In the genomic region with DNA sequence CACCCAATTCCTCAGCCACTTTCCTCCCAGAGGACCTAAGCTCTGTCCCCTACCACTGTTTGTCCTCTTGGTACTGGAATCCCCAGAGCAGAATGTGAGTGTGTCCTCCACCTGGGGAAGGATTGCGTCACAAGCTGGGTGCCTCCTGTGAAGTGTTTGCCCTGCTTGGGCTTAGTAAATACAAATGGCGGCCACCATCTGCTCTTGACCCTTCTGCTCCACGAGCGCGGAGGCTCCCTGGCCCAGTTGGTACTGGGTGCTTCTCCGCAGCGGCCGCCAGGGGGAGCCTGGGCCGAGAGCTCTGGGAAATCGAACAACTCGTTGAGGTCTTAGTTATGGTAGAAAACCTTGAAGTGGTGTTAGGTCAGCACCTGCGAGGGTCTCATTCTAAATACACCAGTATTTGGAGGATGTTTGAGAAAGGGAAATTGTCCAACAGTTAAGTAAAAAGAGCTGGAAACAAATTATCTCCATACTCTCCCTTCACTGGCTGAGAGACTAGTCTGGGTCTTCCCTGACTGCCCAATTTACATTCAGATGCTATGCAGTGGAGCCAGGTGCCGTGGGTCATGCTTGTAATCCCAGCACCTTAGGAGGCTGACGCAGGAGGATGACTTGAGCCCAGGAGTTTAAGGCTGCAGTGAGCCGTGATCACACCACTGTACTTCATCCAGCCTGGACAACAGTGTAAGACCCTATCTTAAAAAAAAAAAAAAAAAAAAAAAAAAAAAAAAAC, we compare ENCODE assay signal across 1 cellular context.
A peak's percentile ranks its signal among the peaks of the same experiment; 100 is the strongest.
TF ChIP-seq lines count a peak whose summit lies in the region.

No MANE protein-coding gene starts in this region.

TF ChIP-seq in HepG2, 621 proteins besides CTCF, POLR2A, EP300 and RAD21 (continued from another document and continues in another):
- TF ChIP-seq, protein P1, sequence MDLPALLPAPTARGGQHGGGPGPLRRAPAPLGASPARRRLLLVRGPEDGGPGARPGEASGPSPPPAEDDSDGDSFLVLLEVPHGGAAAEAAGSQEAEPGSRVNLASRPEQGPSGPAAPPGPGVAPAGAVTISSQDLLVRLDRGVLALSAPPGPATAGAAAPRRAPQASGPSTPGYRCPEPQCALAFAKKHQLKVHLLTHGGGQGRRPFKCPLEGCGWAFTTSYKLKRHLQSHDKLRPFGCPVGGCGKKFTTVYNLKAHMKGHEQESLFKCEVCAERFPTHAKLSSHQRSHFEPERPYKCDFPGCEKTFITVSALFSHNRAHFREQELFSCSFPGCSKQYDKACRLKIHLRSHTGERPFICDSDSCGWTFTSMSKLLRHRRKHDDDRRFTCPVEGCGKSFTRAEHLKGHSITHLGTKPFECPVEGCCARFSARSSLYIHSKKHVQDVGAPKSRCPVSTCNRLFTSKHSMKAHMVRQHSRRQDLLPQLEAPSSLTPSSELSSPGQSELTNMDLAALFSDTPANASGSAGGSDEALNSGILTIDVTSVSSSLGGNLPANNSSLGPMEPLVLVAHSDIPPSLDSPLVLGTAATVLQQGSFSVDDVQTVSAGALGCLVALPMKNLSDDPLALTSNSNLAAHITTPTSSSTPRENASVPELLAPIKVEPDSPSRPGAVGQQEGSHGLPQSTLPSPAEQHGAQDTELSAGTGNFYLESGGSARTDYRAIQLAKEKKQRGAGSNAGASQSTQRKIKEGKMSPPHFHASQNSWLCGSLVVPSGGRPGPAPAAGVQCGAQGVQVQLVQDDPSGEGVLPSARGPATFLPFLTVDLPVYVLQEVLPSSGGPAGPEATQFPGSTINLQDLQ (CRISPR knock-in tag; IDR thresholded peaks at IDR 0.05) = no peak
- TF ChIP-seq SALL1 (CRISPR knock-in tag; IDR thresholded peaks at IDR 0.05) (peak; percentile 98), ZNF724P (CRISPR knock-in tag; IDR thresholded peaks at IDR 0.05; ENCODE audit: borderline replicate concordance) (peak; percentile 81; the same call in 1 of the 2 replicates), ZNF12 (CRISPR knock-in tag; IDR thresholded peaks at IDR 0.05) (no peak; the same call in 1 of the 2 replicates), RNF2 (conservative IDR thresholded peaks at IDR 0.05; ENCODE audit: low read depth) (no peak), SCMH1 (CRISPR knock-in tag; IDR thresholded peaks at IDR 0.05; ENCODE audit: borderline replicate concordance) (no peak), ZNF83 (CRISPR knock-in tag; IDR thresholded peaks at IDR 0.05; ENCODE audit: borderline replicate concordance) (no peak), GATA4 (IDR thresholded peaks at IDR 0.05; ENCODE audit: borderline replicate concordance, low read depth) (no peak), NPAS2 (CRISPR knock-in tag; IDR thresholded peaks at IDR 0.05; ENCODE audit: borderline replicate concordance) (no peak), NFE2L2 (IDR thresholded peaks at IDR 0.05; ENCODE audit: low read length) (no peak), GPN1 (CRISPR knock-in tag; IDR thresholded peaks at IDR 0.05; ENCODE audit: borderline replicate concordance) (no peak), ZNF737 (CRISPR knock-in tag; IDR thresholded peaks at IDR 0.05; ENCODE audit: borderline replicate concordance) (no peak), ZNF761 (CRISPR knock-in tag; conservative IDR thresholded peaks at IDR 0.05) (no peak), BORCS8-MEF2B (CRISPR knock-in tag; IDR thresholded peaks at IDR 0.05) (peak; percentile 79; the same call in 1 of the 2 replicates), NFYC (CRISPR knock-in tag; IDR thresholded peaks at IDR 0.05) (no peak), TCF7L2 (IDR thresholded peaks at IDR 0.05; ENCODE audit: low read depth, low read length) (no peak), HDAC2 (CRISPR knock-in tag; IDR thresholded peaks at IDR 0.05) (peak; percentile 89), DNMT1 (CRISPR knock-in tag; IDR thresholded peaks at IDR 0.05) (no peak), KAT7 (CRISPR knock-in tag; IDR thresholded peaks at IDR 0.05; ENCODE audit: borderline replicate concordance) (no peak), JDP2 (CRISPR knock-in tag; IDR thresholded peaks at IDR 0.05; ENCODE audit: borderline replicate concordance) (no peak), SIX1 (CRISPR knock-in tag; IDR thresholded peaks at IDR 0.05; ENCODE audit: borderline replicate concordance) (no peak), IKZF1 (IDR thresholded peaks at IDR 0.05) (no peak), ZNF878 (CRISPR knock-in tag; IDR thresholded peaks at IDR 0.05) (no peak), HHEX (CRISPR knock-in tag; IDR thresholded peaks at IDR 0.05) (peak; percentile 38; the same call in 1 of the 2 replicates), ZNF7 (CRISPR knock-in tag; IDR thresholded peaks at IDR 0.05) (no peak), SMAD1 (CRISPR knock-in tag; IDR thresholded peaks at IDR 0.05; ENCODE audit: borderline replicate concordance, low read depth) (peak; percentile 45; the same call in 1 of the 2 replicates), ZFP1 (CRISPR knock-in tag; IDR thresholded peaks at IDR 0.05) (peak; percentile 68; the same call in 1 of the 2 replicates), RELA (CRISPR knock-in tag; IDR thresholded peaks at IDR 0.05) (no peak), TCF7 (IDR thresholded peaks at IDR 0.05; ENCODE audit: low read depth) (no peak), ZC3H4 (CRISPR knock-in tag; IDR thresholded peaks at IDR 0.05; ENCODE audit: borderline replicate concordance) (no peak), ZNF530 (CRISPR knock-in tag; IDR thresholded peaks at IDR 0.05; ENCODE audit: low read depth) (no peak)
- TF ChIP-seq, protein P2, sequence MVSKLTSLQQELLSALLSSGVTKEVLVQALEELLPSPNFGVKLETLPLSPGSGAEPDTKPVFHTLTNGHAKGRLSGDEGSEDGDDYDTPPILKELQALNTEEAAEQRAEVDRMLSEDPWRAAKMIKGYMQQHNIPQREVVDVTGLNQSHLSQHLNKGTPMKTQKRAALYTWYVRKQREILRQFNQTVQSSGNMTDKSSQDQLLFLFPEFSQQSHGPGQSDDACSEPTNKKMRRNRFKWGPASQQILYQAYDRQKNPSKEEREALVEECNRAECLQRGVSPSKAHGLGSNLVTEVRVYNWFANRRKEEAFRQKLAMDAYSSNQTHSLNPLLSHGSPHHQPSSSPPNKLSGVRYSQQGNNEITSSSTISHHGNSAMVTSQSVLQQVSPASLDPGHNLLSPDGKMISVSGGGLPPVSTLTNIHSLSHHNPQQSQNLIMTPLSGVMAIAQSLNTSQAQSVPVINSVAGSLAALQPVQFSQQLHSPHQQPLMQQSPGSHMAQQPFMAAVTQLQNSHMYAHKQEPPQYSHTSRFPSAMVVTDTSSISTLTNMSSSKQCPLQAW (CRISPR knock-in tag; IDR thresholded peaks at IDR 0.05) = peak; percentile 95
- TF ChIP-seq, protein P3, sequence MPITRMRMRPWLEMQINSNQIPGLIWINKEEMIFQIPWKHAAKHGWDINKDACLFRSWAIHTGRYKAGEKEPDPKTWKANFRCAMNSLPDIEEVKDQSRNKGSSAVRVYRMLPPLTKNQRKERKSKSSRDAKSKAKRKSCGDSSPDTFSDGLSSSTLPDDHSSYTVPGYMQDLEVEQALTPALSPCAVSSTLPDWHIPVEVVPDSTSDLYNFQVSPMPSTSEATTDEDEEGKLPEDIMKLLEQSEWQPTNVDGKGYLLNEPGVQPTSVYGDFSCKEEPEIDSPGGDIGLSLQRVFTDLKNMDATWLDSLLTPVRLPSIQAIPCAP (CRISPR knock-in tag; IDR thresholded peaks at IDR 0.05; ENCODE audit: low read depth) = no peak
- TF ChIP-seq, protein P4, sequence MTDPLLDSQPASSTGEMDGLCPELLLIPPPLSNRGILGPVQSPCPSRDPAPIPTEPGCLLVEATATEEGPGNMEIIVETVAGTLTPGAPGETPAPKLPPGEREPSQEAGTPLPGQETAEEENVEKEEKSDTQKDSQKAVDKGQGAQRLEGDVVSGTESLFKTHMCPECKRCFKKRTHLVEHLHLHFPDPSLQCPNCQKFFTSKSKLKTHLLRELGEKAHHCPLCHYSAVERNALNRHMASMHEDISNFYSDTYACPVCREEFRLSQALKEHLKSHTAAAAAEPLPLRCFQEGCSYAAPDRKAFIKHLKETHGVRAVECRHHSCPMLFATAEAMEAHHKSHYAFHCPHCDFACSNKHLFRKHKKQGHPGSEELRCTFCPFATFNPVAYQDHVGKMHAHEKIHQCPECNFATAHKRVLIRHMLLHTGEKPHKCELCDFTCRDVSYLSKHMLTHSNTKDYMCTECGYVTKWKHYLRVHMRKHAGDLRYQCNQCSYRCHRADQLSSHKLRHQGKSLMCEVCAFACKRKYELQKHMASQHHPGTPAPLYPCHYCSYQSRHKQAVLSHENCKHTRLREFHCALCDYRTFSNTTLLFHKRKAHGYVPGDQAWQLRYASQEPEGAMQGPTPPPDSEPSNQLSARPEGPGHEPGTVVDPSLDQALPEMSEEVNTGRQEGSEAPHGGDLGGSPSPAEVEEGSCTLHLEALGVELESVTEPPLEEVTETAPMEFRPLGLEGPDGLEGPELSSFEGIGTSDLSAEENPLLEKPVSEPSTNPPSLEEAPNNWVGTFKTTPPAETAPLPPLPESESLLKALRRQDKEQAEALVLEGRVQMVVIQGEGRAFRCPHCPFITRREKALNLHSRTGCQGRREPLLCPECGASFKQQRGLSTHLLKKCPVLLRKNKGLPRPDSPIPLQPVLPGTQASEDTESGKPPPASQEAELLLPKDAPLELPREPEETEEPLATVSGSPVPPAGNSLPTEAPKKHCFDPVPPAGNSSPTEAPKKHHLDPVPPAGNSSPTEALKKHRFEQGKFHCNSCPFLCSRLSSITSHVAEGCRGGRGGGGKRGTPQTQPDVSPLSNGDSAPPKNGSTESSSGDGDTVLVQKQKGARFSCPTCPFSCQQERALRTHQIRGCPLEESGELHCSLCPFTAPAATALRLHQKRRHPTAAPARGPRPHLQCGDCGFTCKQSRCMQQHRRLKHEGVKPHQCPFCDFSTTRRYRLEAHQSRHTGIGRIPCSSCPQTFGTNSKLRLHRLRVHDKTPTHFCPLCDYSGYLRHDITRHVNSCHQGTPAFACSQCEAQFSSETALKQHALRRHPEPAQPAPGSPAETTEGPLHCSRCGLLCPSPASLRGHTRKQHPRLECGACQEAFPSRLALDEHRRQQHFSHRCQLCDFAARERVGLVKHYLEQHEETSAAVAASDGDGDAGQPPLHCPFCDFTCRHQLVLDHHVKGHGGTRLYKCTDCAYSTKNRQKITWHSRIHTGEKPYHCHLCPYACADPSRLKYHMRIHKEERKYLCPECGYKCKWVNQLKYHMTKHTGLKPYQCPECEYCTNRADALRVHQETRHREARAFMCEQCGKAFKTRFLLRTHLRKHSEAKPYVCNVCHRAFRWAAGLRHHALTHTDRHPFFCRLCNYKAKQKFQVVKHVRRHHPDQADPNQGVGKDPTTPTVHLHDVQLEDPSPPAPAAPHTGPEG (CRISPR knock-in tag; IDR thresholded peaks at IDR 0.05) = no peak
- TF ChIP-seq, protein P5, sequence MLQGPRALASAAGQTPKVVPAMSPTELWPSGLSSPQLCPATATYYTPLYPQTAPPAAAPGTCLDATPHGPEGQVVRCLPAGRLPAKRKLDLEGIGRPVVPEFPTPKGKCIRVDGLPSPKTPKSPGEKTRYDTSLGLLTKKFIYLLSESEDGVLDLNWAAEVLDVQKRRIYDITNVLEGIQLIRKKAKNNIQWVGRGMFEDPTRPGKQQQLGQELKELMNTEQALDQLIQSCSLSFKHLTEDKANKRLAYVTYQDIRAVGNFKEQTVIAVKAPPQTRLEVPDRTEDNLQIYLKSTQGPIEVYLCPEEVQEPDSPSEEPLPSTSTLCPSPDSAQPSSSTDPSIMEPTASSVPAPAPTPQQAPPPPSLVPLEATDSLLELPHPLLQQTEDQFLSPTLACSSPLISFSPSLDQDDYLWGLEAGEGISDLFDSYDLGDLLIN (CRISPR knock-in tag; IDR thresholded peaks at IDR 0.05; ENCODE audit: borderline replicate concordance) = no peak
- TF ChIP-seq, protein P6, sequence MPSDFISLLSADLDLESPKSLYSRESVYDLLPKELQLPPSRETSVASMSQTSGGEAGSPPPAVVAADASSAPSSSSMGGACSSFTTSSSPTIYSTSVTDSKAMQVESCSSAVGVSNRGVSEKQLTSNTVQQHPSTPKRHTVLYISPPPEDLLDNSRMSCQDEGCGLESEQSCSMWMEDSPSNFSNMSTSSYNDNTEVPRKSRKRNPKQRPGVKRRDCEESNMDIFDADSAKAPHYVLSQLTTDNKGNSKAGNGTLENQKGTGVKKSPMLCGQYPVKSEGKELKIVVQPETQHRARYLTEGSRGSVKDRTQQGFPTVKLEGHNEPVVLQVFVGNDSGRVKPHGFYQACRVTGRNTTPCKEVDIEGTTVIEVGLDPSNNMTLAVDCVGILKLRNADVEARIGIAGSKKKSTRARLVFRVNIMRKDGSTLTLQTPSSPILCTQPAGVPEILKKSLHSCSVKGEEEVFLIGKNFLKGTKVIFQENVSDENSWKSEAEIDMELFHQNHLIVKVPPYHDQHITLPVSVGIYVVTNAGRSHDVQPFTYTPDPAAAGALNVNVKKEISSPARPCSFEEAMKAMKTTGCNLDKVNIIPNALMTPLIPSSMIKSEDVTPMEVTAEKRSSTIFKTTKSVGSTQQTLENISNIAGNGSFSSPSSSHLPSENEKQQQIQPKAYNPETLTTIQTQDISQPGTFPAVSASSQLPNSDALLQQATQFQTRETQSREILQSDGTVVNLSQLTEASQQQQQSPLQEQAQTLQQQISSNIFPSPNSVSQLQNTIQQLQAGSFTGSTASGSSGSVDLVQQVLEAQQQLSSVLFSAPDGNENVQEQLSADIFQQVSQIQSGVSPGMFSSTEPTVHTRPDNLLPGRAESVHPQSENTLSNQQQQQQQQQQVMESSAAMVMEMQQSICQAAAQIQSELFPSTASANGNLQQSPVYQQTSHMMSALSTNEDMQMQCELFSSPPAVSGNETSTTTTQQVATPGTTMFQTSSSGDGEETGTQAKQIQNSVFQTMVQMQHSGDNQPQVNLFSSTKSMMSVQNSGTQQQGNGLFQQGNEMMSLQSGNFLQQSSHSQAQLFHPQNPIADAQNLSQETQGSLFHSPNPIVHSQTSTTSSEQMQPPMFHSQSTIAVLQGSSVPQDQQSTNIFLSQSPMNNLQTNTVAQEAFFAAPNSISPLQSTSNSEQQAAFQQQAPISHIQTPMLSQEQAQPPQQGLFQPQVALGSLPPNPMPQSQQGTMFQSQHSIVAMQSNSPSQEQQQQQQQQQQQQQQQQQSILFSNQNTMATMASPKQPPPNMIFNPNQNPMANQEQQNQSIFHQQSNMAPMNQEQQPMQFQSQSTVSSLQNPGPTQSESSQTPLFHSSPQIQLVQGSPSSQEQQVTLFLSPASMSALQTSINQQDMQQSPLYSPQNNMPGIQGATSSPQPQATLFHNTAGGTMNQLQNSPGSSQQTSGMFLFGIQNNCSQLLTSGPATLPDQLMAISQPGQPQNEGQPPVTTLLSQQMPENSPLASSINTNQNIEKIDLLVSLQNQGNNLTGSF (CRISPR knock-in tag; IDR thresholded peaks at IDR 0.05) = no peak
- TF ChIP-seq, protein P7, sequence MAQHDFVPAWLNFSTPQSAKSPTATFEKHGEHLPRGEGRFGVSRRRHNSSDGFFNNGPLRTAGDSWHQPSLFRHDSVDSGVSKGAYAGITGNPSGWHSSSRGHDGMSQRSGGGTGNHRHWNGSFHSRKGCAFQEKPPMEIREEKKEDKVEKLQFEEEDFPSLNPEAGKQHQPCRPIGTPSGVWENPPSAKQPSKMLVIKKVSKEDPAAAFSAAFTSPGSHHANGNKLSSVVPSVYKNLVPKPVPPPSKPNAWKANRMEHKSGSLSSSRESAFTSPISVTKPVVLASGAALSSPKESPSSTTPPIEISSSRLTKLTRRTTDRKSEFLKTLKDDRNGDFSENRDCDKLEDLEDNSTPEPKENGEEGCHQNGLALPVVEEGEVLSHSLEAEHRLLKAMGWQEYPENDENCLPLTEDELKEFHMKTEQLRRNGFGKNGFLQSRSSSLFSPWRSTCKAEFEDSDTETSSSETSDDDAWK (CRISPR knock-in tag; IDR thresholded peaks at IDR 0.05) = no peak
